Comparison of ENCODE assay signal across 8 cellular contexts in the genomic region with DNA sequence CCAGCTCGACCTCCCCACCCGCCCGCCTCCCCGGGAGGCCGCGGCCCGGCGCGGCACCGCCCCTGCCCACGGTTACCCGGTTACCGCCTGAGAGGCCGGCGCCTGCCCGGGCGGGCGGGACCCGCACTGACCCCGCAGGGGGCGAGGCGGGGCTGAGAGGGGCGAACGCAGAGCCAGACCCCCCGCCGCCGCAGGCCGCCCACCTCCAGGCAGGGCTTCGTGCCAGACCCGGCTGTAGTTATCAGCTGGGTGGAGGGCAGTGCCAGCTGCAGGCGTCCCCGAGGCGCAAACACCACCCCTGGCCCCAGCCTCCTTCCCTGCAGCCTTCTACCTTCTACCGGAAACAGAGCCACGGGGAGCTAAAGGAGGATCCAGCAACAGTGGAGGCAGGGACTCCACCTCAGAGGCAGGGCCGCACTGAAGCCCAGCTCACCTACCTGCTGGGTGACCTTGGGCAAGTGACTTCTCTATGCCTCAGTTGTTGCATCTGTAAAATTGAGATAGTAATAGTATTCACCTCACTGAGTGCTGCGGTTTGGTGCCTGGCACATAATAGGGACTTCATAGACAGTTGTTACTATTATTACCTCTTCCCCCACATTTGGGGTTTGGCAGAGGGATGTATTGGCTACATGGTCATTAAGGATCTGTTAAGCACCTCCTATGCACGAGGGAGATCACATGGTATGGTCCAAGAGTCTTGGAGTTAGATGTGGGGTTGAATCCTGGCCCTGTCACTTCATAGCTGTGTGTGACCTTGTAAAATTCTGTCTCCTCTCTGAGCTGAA.
A peak's percentile ranks its signal among the peaks of the same experiment; 100 is the strongest.
DNase-seq lines count a peak whose midpoint lies in the region; ATAC-seq and TF ChIP-seq lines count a peak whose summit lies in the region.

No MANE protein-coding gene starts in this region.

- peak overlapping the region; percentile 65 to 92 (median 74) for H3K4me3 Mint-ChIP-seq in CD8-positive, alpha-beta memory T cell
- peak overlapping the region; percentile 56 for H3K4me3 Mint-ChIP-seq in activated CD8-positive, alpha-beta T cell treated with anti-CD3 and anti-CD28 coated beads, Interleukin-2, amount 10 ng/mL, durations not matched to agents 7 days and 5 days

- no peaks in the 10 kb centered on the region for H3K36me3 ChIP-seq in CD8-positive, alpha-beta memory T cell (ENCODE audit: insufficient read depth, low read length)
- H3K36me3 ChIP-seq in right atrium auricular region: no peaks in the 10 kb centered on the region
- H3K36me3 ChIP-seq in skeletal muscle satellite cell (ENCODE audit: insufficient read depth, low read length): no peaks in the 10 kb centered on the region

- H3K9ac ChIP-seq in skeletal muscle satellite cell (ENCODE audit: low read depth, low read length): peak overlapping the region; percentile 65

- H3K27ac ChIP-seq in CD8-positive, alpha-beta memory T cell (ENCODE audit: low read depth, low read length): no peak overlapping the region
- peak overlapping the region; percentile 79 to 91 for H3K27ac ChIP-seq in right atrium auricular region

- no peaks in the 10 kb centered on the region for H3K4me1 ChIP-seq in CD8-positive, alpha-beta memory T cell (ENCODE audit: insufficient read depth, low read length)
- H3K4me1 ChIP-seq in right atrium auricular region: peaks cover 0 to 31% of the 10 kb centered on the region in 2 donors
- peaks cover 4% of the 10 kb centered on the region for H3K4me1 ChIP-seq in skeletal muscle satellite cell (ENCODE audit: control insufficient read depth, insufficient read depth, low read length)

- ATAC-seq in GM21526 (IDR thresholded peaks at IDR 0.05; ENCODE audit: low FRiP score, unreplicated experiment) (peak; percentile 47), GM19328 (IDR thresholded peaks at IDR 0.05; ENCODE audit: unreplicated experiment) (no peak)
- no peak for ATAC-seq in activated CD8-positive, alpha-beta T cell treated with anti-CD3 and anti-CD28 coated beads, Interleukin-2, amount 10 ng/mL, durations not matched to agents 7 days and 5 days

- no peak for TF ChIP-seq CTCF in right atrium auricular region (IDR thresholded peaks at IDR 0.05)

- no peaks in the 10 kb centered on the region for H3K36me3 Mint-ChIP-seq in CD8-positive, alpha-beta memory T cell
- H3K36me3 Mint-ChIP-seq in activated CD8-positive, alpha-beta T cell treated with anti-CD3 and anti-CD28 coated beads, Interleukin-2, amount 10 ng/mL, durations not matched to agents 7 days and 5 days (ENCODE audit: low read depth): no peaks in the 10 kb centered on the region

- peak overlapping the region; percentile 86 for H3K4me2 ChIP-seq in skeletal muscle satellite cell (ENCODE audit: low read length)

- H3K4me1 Mint-ChIP-seq in CD8-positive, alpha-beta memory T cell: peaks cover 3 to 15% (median 6%) of the 10 kb centered on the region in 3 donors
- peaks cover 5% of the 10 kb centered on the region for H3K4me1 Mint-ChIP-seq in activated CD8-positive, alpha-beta T cell treated with anti-CD3 and anti-CD28 coated beads, Interleukin-2, amount 10 ng/mL, durations not matched to agents 7 days and 5 days (ENCODE audit: low read depth)

- no peaks in the 10 kb centered on the region for H3K9me3 Mint-ChIP-seq in CD8-positive, alpha-beta memory T cell
- H3K9me3 Mint-ChIP-seq in activated CD8-positive, alpha-beta T cell treated with anti-CD3 and anti-CD28 coated beads, Interleukin-2, amount 10 ng/mL, durations not matched to agents 7 days and 5 days (ENCODE audit: insufficient read depth): no peaks in the 10 kb centered on the region

- H3K4me3 ChIP-seq in CD8-positive, alpha-beta memory T cell (ENCODE audit: low read length): peak overlapping the region; percentile 4
- H3K4me3 ChIP-seq in right atrium auricular region: peak overlapping the region; percentile 56 to 71
- H3K4me3 ChIP-seq in skeletal muscle satellite cell (ENCODE audit: low read length): peak overlapping the region; percentile 74

- CTCF ChIA-PET in CD8-positive, alpha-beta memory T cell (lab: Charles Lee): no interaction called here
- CTCF ChIA-PET in activated CD8-positive, alpha-beta T cell treated with anti-CD3 and anti-CD28 coated beads, Interleukin-2, amount 10 ng/mL, durations not matched to agents 7 days and 5 days (lab: Charles Lee): interaction anchor here (0.5 kb wide), 1 partner anchor 130 kb away, joined by 3 read pairs; no protein-coding TSS in a partner anchor

- H3K27me3 Mint-ChIP-seq in CD8-positive, alpha-beta memory T cell: peaks cover 12 to 55% of the 10 kb centered on the region in 2 donors
- peaks cover 52% of the 10 kb centered on the region for H3K27me3 Mint-ChIP-seq in activated CD8-positive, alpha-beta T cell treated with anti-CD3 and anti-CD28 coated beads, Interleukin-2, amount 10 ng/mL, durations not matched to agents 7 days and 5 days (ENCODE audit: low read depth)

- no peak for DNase-seq in CD8-positive, alpha-beta memory T cell
- DNase-seq in LoVo (ENCODE audit: low spot score) (peak; percentile 45), right atrium auricular region (ENCODE audit: low spot score) (no peak)
- DNase-seq in activated CD8-positive, alpha-beta T cell treated with anti-CD3 and anti-CD28 coated beads, Interleukin-2, amount 10 ng/mL, durations not matched to agents 7 days and 5 days: no peak
- no peak for DNase-seq in stimulated activated CD4-positive, alpha-beta T cell treated with anti-CD3 and anti-CD28 coated beads, Interleukin-4, amount 100 ng/mL, for 4 hours

- H3K9me3 ChIP-seq in CD8-positive, alpha-beta memory T cell (ENCODE audit: low read length): no peaks in the 10 kb centered on the region
- H3K9me3 ChIP-seq in right atrium auricular region: no peaks in the 10 kb centered on the region
- H3K9me3 ChIP-seq in skeletal muscle satellite cell (replicated peaks; ENCODE audit: low read length): no peaks in the 10 kb centered on the region

- H3K27me3 ChIP-seq in CD8-positive, alpha-beta memory T cell (ENCODE audit: insufficient read depth, low read length, poor library complexity, severe bottlenecking): no peaks in the 10 kb centered on the region
- H3K27me3 ChIP-seq in right atrium auricular region: no peaks in the 10 kb centered on the region
- peaks cover 53% of the 10 kb centered on the region for H3K27me3 ChIP-seq in skeletal muscle satellite cell (ENCODE audit: control insufficient read depth, insufficient read depth, low read length)

- peak overlapping the region in 1 of 8 donors; percentile 29 for H3K27ac Mint-ChIP-seq in CD8-positive, alpha-beta memory T cell
- H3K27ac Mint-ChIP-seq in activated CD8-positive, alpha-beta T cell treated with anti-CD3 and anti-CD28 coated beads, Interleukin-2, amount 10 ng/mL, durations not matched to agents 7 days and 5 days: no peak overlapping the region

- POLR2A ChIA-PET in CD8-positive, alpha-beta memory T cell (lab: Charles Lee): no interaction called here
- POLR2A ChIA-PET in activated CD8-positive, alpha-beta T cell treated with anti-CD3 and anti-CD28 coated beads, Interleukin-2, amount 10 ng/mL, durations not matched to agents 7 days and 5 days (lab: Charles Lee): no interaction called here

Comparison
In these comparisons a context has a peak if more than half of its experiments do, and no peak if none do; other contexts are left out.
1. H3K4me3 ChIP-seq: peak in every context shown above with its lines; median percentile 74 in skeletal muscle satellite cell; 64 in right atrium auricular region; 4 in CD8-positive, alpha-beta memory T cell.